In genomic region chr18:1092228-1092627, GRCh38 we compare ENCODE assay signal across 1 cellular context.
A peak's percentile ranks its signal among the peaks of the same experiment; 100 is the strongest.
TF ChIP-seq lines count a peak whose summit lies in the region.

No MANE protein-coding gene starts in this region.

TF ChIP-seq in WTC11, 78 proteins besides CTCF, POLR2A, EP300 and RAD21 (continued from another document):
- no peak for TF ChIP-seq AR (CRISPR knock-in tag; IDR thresholded peaks at IDR 0.05)
- TF ChIP-seq, protein P1, sequence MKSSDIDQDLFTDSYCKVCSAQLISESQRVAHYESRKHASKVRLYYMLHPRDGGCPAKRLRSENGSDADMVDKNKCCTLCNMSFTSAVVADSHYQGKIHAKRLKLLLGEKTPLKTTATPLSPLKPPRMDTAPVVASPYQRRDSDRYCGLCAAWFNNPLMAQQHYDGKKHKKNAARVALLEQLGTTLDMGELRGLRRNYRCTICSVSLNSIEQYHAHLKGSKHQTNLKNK (CRISPR knock-in tag; IDR thresholded peaks at IDR 0.05), result no peak
- TF ChIP-seq ARID4B (CRISPR knock-in tag; IDR thresholded peaks at IDR 0.05; ENCODE audit: borderline replicate concordance), result 0 out of 2 replicates have a peak, but pooled peaks have one; percentile 74
- TF ChIP-seq FOXK1 (CRISPR knock-in tag; IDR thresholded peaks at IDR 0.05), result 0 out of 2 replicates have a peak, but pooled peaks have one; percentile 29
- TF ChIP-seq NR2C2 (CRISPR knock-in tag; IDR thresholded peaks at IDR 0.05), result no peak
TF ChIP-seq in WTC11: peak in this region for 9.
